Comparison of ENCODE assay signal across 8 cellular contexts in the genomic region with DNA sequence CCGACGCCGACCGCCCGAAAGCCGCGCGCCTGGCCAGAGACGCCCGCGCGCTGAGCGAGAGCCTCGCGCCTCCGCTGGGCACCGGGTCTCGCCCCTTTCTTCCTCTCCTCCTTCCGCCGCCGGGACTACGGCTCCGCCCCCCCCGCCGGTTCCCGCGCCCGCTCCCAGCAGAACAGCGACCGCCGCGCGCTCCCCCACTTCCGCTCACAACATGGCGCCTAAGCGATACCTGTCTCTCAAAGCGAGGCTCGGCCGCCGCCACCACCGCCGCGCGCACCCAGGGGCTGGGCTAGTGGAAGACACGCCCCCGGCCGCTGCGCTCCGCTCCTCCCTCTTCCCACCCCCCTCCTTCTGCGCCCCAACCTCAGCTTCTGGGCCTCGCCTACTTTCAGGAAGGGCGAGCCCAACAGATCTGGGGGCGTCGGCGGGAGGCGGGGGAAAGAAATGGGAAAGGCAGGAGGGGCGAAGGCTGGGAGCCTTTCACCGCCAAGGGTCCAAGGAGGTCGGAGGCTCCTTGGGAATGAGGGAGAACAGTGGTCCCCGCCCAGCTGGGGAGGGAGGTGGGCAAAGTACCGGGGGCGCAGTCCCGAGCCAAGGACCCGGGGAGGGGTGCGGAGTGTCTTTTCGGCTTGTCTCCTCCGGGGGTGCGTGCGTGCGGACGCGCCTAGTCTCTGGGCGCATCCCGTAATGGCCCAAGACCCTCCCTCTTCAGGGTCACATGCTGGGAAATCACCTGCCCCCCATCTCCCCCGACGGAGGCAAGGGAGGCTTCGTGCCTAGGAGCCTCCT. TPM values are rescaled to one million over a fixed set of nuclear protein-coding genes. Genes with fewer than 3 reads are reported as not detected.
DNase-seq lines count a peak whose midpoint lies in the region; ATAC-seq and TF ChIP-seq lines count a peak whose summit lies in the region.

A gene (minus strand): TSS at position 100 of the 789 bp plus-strand sequence. CDS start 277 bp downstream, outside the sequence.

- H3K27me3 Mint-ChIP-seq in chondrocyte (ENCODE audit: low read depth) = no peaks in the 10 kb centered on the region

- ATAC-seq in GM19035 (IDR thresholded peaks at IDR 0.05; ENCODE audit: unreplicated experiment) (peak; percentile 87), HG03280 (IDR thresholded peaks at IDR 0.05; ENCODE audit: unreplicated experiment) (peak; percentile 83)

- TF ChIP-seq CTCF in chondrocyte (IDR thresholded peaks at IDR 0.05) = no peak

- peak within 1 kb of the TSS; percentile 87 for H3K4me3 Mint-ChIP-seq in chondrocyte (ENCODE audit: unreplicated experiment)

- DNase-seq in AG20443 (ENCODE audit: low spot score) = peak; percentile 90
- DNase-seq in NCI-H446 treated with DMSO at 0.1 percent for 48 hours (lab: John Stamatoyannopoulos, UW) = peak; percentile 69
- DNase-seq in activated CD4-positive, alpha-beta T cell treated with anti-CD3 and anti-CD28 coated beads for 24 hours (ENCODE audit: low read depth in 2 of 2) = peak; percentile 78 to 81
- peak; percentile 95 for DNase-seq in chondrocyte (ENCODE audit: low spot score)
- peak; percentile 41 for DNase-seq in kidney glomerular epithelial cell (lab: John Stamatoyannopoulos, UW)
- peak; percentile 81 to 82 for DNase-seq in stimulated activated CD4-positive, alpha-beta T cell treated with anti-CD3 and anti-CD28 coated beads, Interleukin-15, amount 100 ng/mL, for 48 hours (ENCODE audit: low read depth in 2 of 2)

- no peaks in the 10 kb centered on the region for H3K9me3 Mint-ChIP-seq in chondrocyte (ENCODE audit: low read depth)

- peak within 1 kb of the TSS; percentile 95 for H3K27ac Mint-ChIP-seq in chondrocyte (ENCODE audit: unreplicated experiment)

- peaks cover 12% of the 10 kb centered on the region for H3K4me1 Mint-ChIP-seq in chondrocyte (ENCODE audit: low read depth)

- H3K36me3 Mint-ChIP-seq in chondrocyte (ENCODE audit: low read depth) = no peaks in the 10 kb centered on the region

RNA-seq across cellular contexts. Expression of the gene that starts here (rescaled TPM):
- 18.4 to 19.5 TPM (median 18.8 TPM) in 3 replicates for total RNA-seq in chondrocyte

Comparison
In these comparisons a context has a peak if more than half of its experiments do, and no peak if none do; other contexts are left out.
1. Peak in every context shown above with its lines: DNase-seq and ATAC-seq.
2. DNase-seq: peak in every context shown above with its lines; median percentile 95 in chondrocyte; 90 in AG20443; 82 in stimulated activated CD4-positive, alpha-beta T cell treated with anti-CD3 and anti-CD28 coated beads, Interleukin-15, amount 100 ng/mL, for 48 hours; 80 in activated CD4-positive, alpha-beta T cell treated with anti-CD3 and anti-CD28 coated beads for 24 hours; 69 in NCI-H446 treated with DMSO at 0.1 percent for 48 hours; 41 in kidney glomerular epithelial cell.